1 cellular context compared by ENCODE assay signal in genomic region chr6:135145509-135145865, GRCh38.
TF ChIP-seq lines count a peak whose summit lies in the region.

No MANE protein-coding gene starts in this region.

TF ChIP-seq in GM12878, 131 proteins besides CTCF, POLR2A, EP300 and RAD21 (continued from another document):
- TF ChIP-seq NKRF (conservative IDR thresholded peaks at IDR 0.05), result no peak
- TF ChIP-seq ATF7 (IDR thresholded peaks at IDR 0.05; ENCODE audit: low read depth), result peak; percentile 91
- peak; percentile 34; the same call in 1 of the 2 replicates for TF ChIP-seq EED (IDR thresholded peaks at IDR 0.05; ENCODE audit: low read depth)
- no peak for TF ChIP-seq SMAD5 (IDR thresholded peaks at IDR 0.05; ENCODE audit: low read depth)
- no peak for TF ChIP-seq ZNF24 (IDR thresholded peaks at IDR 0.05)
- no peak for TF ChIP-seq RUNX3 (IDR thresholded peaks at IDR 0.05; ENCODE audit: low read length)
- TF ChIP-seq MYC (IDR thresholded peaks at IDR 0.05; ENCODE audit: insufficient read depth, insufficient read length, insufficient replicate concordance, low read length, severe bottlenecking), result no peak
- no peak; the same call in 1 of the 2 replicates for TF ChIP-seq ZBTB40 (IDR thresholded peaks at IDR 0.05; ENCODE audit: borderline replicate concordance)
- no peak for TF ChIP-seq BCLAF1 (IDR thresholded peaks at IDR 0.05)
- no peak for TF ChIP-seq BCL3 (IDR thresholded peaks at IDR 0.05; ENCODE audit: borderline replicate concordance, insufficient read depth, low read depth, low read length, poor library complexity, severe bottlenecking)
- TF ChIP-seq RAD51 (IDR thresholded peaks at IDR 0.05), result no peak
- no peak for TF ChIP-seq ASH2L (IDR thresholded peaks at IDR 0.05; ENCODE audit: borderline replicate concordance, low read depth)
- TF ChIP-seq MEF2A (IDR thresholded peaks at IDR 0.05; ENCODE audit: insufficient read depth, low read depth, low read length), result 0 out of 2 replicates have a peak, but pooled peaks have one; percentile 7
- TF ChIP-seq IKZF1 (conservative IDR thresholded peaks at IDR 0.05), result peak; percentile 74
- TF ChIP-seq CHD4 (IDR thresholded peaks at IDR 0.05), result no peak
- peak; percentile 77 to 81 for TF ChIP-seq IKZF2 (IDR thresholded peaks at IDR 0.05)
- no peak for TF ChIP-seq BACH1 (IDR thresholded peaks at IDR 0.05; ENCODE audit: borderline replicate concordance)
- TF ChIP-seq EGR1 (IDR thresholded peaks at IDR 0.05; ENCODE audit: borderline replicate concordance in 1 of 2, low read depth in 2 of 2, low read length in 2 of 2), result no peak
- TF ChIP-seq BCL11A (IDR thresholded peaks at IDR 0.05; ENCODE audit: low read depth, low read length), result no peak
- TF ChIP-seq ESRRA (IDR thresholded peaks at IDR 0.05; ENCODE audit: low read length), result no peak
- no peak for TF ChIP-seq E4F1 (IDR thresholded peaks at IDR 0.05; ENCODE audit: borderline replicate concordance, partially characterized antibody)
- no peak for TF ChIP-seq NR2F1 (conservative IDR thresholded peaks at IDR 0.05)
- TF ChIP-seq YBX1 (IDR thresholded peaks at IDR 0.05), result no peak
- TF ChIP-seq YY1 (IDR thresholded peaks at IDR 0.05; ENCODE audit: low read depth, low read length), result no peak
- peak; percentile 66 for TF ChIP-seq ATF2 (IDR thresholded peaks at IDR 0.05; ENCODE audit: low read length)
- no peak for TF ChIP-seq SMARCA5 (IDR thresholded peaks at IDR 0.05)
- TF ChIP-seq FOS (IDR thresholded peaks at IDR 0.05; ENCODE audit: borderline replicate concordance, extremely low read depth, insufficient read length), result no peak
- TF ChIP-seq CBX5 (IDR thresholded peaks at IDR 0.05; ENCODE audit: low read depth), result no peak
- no peak for TF ChIP-seq BMI1 (IDR thresholded peaks at IDR 0.05; ENCODE audit: borderline replicate concordance)
- peak; percentile 75; the same call in 1 of the 2 replicates for TF ChIP-seq RELB (IDR thresholded peaks at IDR 0.05; ENCODE audit: low read depth)
- no peak for TF ChIP-seq ZNF687 (IDR thresholded peaks at IDR 0.05)
- no peak for TF ChIP-seq CHD1 (IDR thresholded peaks at IDR 0.05; ENCODE audit: low read depth, low read length)
- no peak for TF ChIP-seq MYB (IDR thresholded peaks at IDR 0.05; ENCODE audit: borderline replicate concordance, low read depth, low read length)
- no peak for TF ChIP-seq MTA3 (IDR thresholded peaks at IDR 0.05; ENCODE audit: borderline replicate concordance, low read length)
- TF ChIP-seq RFX5 (IDR thresholded peaks at IDR 0.05; ENCODE audit: low read depth, low read length), result no peak
- no peak for TF ChIP-seq JUNB (IDR thresholded peaks at IDR 0.05)
- no peak for TF ChIP-seq MAX (IDR thresholded peaks at IDR 0.05; ENCODE audit: low read depth, low read length)
- TF ChIP-seq ZZZ3 (IDR thresholded peaks at IDR 0.05; ENCODE audit: control insufficient read depth, insufficient read length, low read depth), result no peak
- no peak for TF ChIP-seq PKNOX1 (IDR thresholded peaks at IDR 0.05)
